ENCODE assay signal across 28 cellular contexts in genomic region chr9:136910197-136910900, GRCh38. TPM values are rescaled to one million over a fixed set of nuclear protein-coding genes. Genes with fewer than 3 reads are reported as not detected.
DNase-seq lines count a peak whose midpoint lies in the region; ATAC-seq and TF ChIP-seq lines count a peak whose summit lies in the region.
"Had no signal": no experiment of that assay in that cellular context is flagged by ENCODE, and none has a peak within 500 bp of the region (broad histone marks: within the 10 kb centered on the region; RNA-seq: fewer than 3 reads in every experiment).

No MANE protein-coding gene starts in this region.

- ATAC-seq in activated naive CD8-positive, alpha-beta T cell treated with anti-CD3 and anti-CD28 coated beads, Interleukin-2, amount 10 ng/mL, durations not matched to agents 7 days and 5 days (ENCODE audit: low read depth) = no peak
- ATAC-seq in stimulated activated naive CD8-positive, alpha-beta T cell treated with anti-CD3 and anti-CD28 coated beads, Interleukin-15, amount 100 ng/mL, for 72 hours = no peak
- ATAC-seq in HG03039 (IDR thresholded peaks at IDR 0.05; ENCODE audit: unreplicated experiment) = no peak

- no peak for DNase-seq in activated naive CD4-positive, alpha-beta T cell treated with anti-CD3 and anti-CD28 coated beads, Interleukin-2, amount 10 ng/mL, durations not matched to agents 7 days and 5 days
- no peak for DNase-seq in activated naive CD4-positive, alpha-beta T cell treated with Interleukin-2 at 50 U/mL for 16 hours
- DNase-seq in activated naive CD8-positive, alpha-beta T cell treated with anti-CD3 and anti-CD28 coated beads, Interleukin-2, amount 10 ng/mL, durations not matched to agents 7 days and 5 days = no peak
- peak; percentile 51 for DNase-seq in osteoblast (ENCODE audit: insufficient read length, low spot score, missing footprints)
- no peak for DNase-seq in stimulated activated naive CD8-positive, alpha-beta T cell treated with anti-CD3 and anti-CD28 coated beads, Interleukin-15, amount 100 ng/mL, for 72 hours
- DNase-seq in OCI-M1 (lab: John Stamatoyannopoulos, UW) = no peak
- DNase-seq: AML-193; CD4-positive, alpha-beta T cell; DMS53; KG1; MG63; NCI-H1105 treated with DMSO at 0.1 percent for 48 hours; NCI-H146; NCI-H1930; NCI-H446; NCI-H524 treated with DMSO at 0.1 percent for 48 hours; NCI-H774; PC-9; Right ventricle myocardium superior had no signal

- no peak overlapping the region for H3K4me3 Mint-ChIP-seq in activated naive CD4-positive, alpha-beta T cell treated with anti-CD3 and anti-CD28 coated beads, Interleukin-2, amount 10 ng/mL, durations not matched to agents 7 days and 5 days
- no peak overlapping the region for H3K4me3 Mint-ChIP-seq in activated naive CD8-positive, alpha-beta T cell treated with anti-CD3 and anti-CD28 coated beads, Interleukin-2, amount 10 ng/mL, durations not matched to agents 7 days and 5 days
- no peak overlapping the region for H3K4me3 Mint-ChIP-seq in stimulated activated naive CD8-positive, alpha-beta T cell treated with anti-CD3 and anti-CD28 coated beads, Interleukin-15, amount 100 ng/mL, for 72 hours
- H3K4me3 Mint-ChIP-seq: CD4-positive, alpha-beta T cell; GM23338; H9 had no signal

- H3K4me1 ChIP-seq in osteoblast (ENCODE audit: insufficient read depth, low read length) = no peaks in the 10 kb centered on the region
- H3K4me1 ChIP-seq: SJSA1 had no signal

- CTCF ChIA-PET in activated naive CD4-positive, alpha-beta T cell treated with anti-CD3 and anti-CD28 coated beads, Interleukin-2, amount 10 ng/mL, durations not matched to agents 7 days and 5 days (lab: Charles Lee) = interaction anchor here (0.7 to 1.0 kb wide), 2 partner anchors 10 to 17 kb away, joined by 3 read pairs; no protein-coding TSS in a partner anchor

- peaks cover under 1% of the 10 kb centered on the region for H3K79me2 ChIP-seq in osteoblast (ENCODE audit: insufficient read depth, low read length)

- TF ChIP-seq CTCF in osteoblast (IDR thresholded peaks at IDR 0.05; ENCODE audit: extremely low read depth, low read depth, low read length) = no peak

- POLR2A ChIA-PET in activated naive CD8-positive, alpha-beta T cell treated with anti-CD3 and anti-CD28 coated beads, Interleukin-2, amount 10 ng/mL, durations not matched to agents 7 days and 5 days (lab: Charles Lee) = interaction anchor here (0.6 to 1.2 kb wide), 3 partner anchors 8 to 76 kb away, joined by 3 to 4 read pairs (median 4); partner anchors contain the start of gene TRAF2

- H3K27ac Mint-ChIP-seq in activated naive CD4-positive, alpha-beta T cell treated with anti-CD3 and anti-CD28 coated beads, Interleukin-2, amount 10 ng/mL, durations not matched to agents 7 days and 5 days = peak overlapping the region; percentile 72
- H3K27ac Mint-ChIP-seq in activated naive CD8-positive, alpha-beta T cell treated with anti-CD3 and anti-CD28 coated beads, Interleukin-2, amount 10 ng/mL, durations not matched to agents 7 days and 5 days = peak overlapping the region; percentile 67
- H3K27ac Mint-ChIP-seq in stimulated activated naive CD8-positive, alpha-beta T cell treated with anti-CD3 and anti-CD28 coated beads, Interleukin-15, amount 100 ng/mL, for 72 hours = peak overlapping the region; percentile 21 to 89
- H3K27ac Mint-ChIP-seq: CD4-positive, alpha-beta T cell; GM23338 had no signal

- no peaks in the 10 kb centered on the region for H3K9me3 ChIP-seq in osteoblast (ENCODE audit: low read depth, low read length)
- H3K9me3 ChIP-seq: A549; BLaER1 treated with 17β-estradiol and CSF1 and Interleukin-3, amounts not matched to agents 10 nM and 100 nM; MG63; SJSA1 had no signal

- H3K27ac ChIP-seq in osteoblast (ENCODE audit: low read depth, low read length) = no peak overlapping the region
- H3K27ac ChIP-seq: BLaER1 treated with 17β-estradiol and CSF1 and Interleukin-3, amounts not matched to agents 10 nM and 100 nM; PC-9; SJSA1 had no signal

- no peaks in the 10 kb centered on the region for H4K20me1 ChIP-seq in osteoblast (ENCODE audit: insufficient read depth, low read length)

- no peaks in the 10 kb centered on the region for H3K27me3 Mint-ChIP-seq in activated naive CD4-positive, alpha-beta T cell treated with anti-CD3 and anti-CD28 coated beads, Interleukin-2, amount 10 ng/mL, durations not matched to agents 7 days and 5 days
- H3K27me3 Mint-ChIP-seq in activated naive CD8-positive, alpha-beta T cell treated with anti-CD3 and anti-CD28 coated beads, Interleukin-2, amount 10 ng/mL, durations not matched to agents 7 days and 5 days = no peaks in the 10 kb centered on the region
- no peaks in the 10 kb centered on the region for H3K27me3 Mint-ChIP-seq in stimulated activated naive CD8-positive, alpha-beta T cell treated with anti-CD3 and anti-CD28 coated beads, Interleukin-15, amount 100 ng/mL, for 72 hours
- H3K27me3 Mint-ChIP-seq: CD4-positive, alpha-beta T cell had no signal

- no peak overlapping the region for H2AFZ ChIP-seq in osteoblast (ENCODE audit: low read length)
- H2AFZ ChIP-seq: GM23338, PC-9 had no signal

- no peak overlapping the region for H3K4me2 ChIP-seq in osteoblast (ENCODE audit: insufficient read depth, low read length)
- H3K4me2 ChIP-seq: A549; BLaER1 treated with 17β-estradiol and CSF1 and Interleukin-3, amounts not matched to agents 10 nM and 100 nM; GM23338; PC-9 had no signal

- peaks cover 36% of the 10 kb centered on the region for H3K36me3 Mint-ChIP-seq in activated naive CD4-positive, alpha-beta T cell treated with anti-CD3 and anti-CD28 coated beads, Interleukin-2, amount 10 ng/mL, durations not matched to agents 7 days and 5 days
- peaks cover 16% of the 10 kb centered on the region for H3K36me3 Mint-ChIP-seq in activated naive CD8-positive, alpha-beta T cell treated with anti-CD3 and anti-CD28 coated beads, Interleukin-2, amount 10 ng/mL, durations not matched to agents 7 days and 5 days

- H3K9me3 Mint-ChIP-seq in activated naive CD4-positive, alpha-beta T cell treated with anti-CD3 and anti-CD28 coated beads, Interleukin-2, amount 10 ng/mL, durations not matched to agents 7 days and 5 days = no peaks in the 10 kb centered on the region
- no peaks in the 10 kb centered on the region for H3K9me3 Mint-ChIP-seq in activated naive CD8-positive, alpha-beta T cell treated with anti-CD3 and anti-CD28 coated beads, Interleukin-2, amount 10 ng/mL, durations not matched to agents 7 days and 5 days
- no peaks in the 10 kb centered on the region for H3K9me3 Mint-ChIP-seq in stimulated activated naive CD8-positive, alpha-beta T cell treated with anti-CD3 and anti-CD28 coated beads, Interleukin-15, amount 100 ng/mL, for 72 hours
- H3K9me3 Mint-ChIP-seq: CD4-positive, alpha-beta T cell; GM23338; H9 had no signal

- H3K27me3 ChIP-seq in osteoblast (ENCODE audit: insufficient read depth, low read length) = no peaks in the 10 kb centered on the region
- H3K27me3 ChIP-seq: BLaER1 treated with 17β-estradiol and CSF1 and Interleukin-3, amounts not matched to agents 10 nM and 100 nM; MG63; SJSA1 had no signal

- H3K4me1 Mint-ChIP-seq in activated naive CD4-positive, alpha-beta T cell treated with anti-CD3 and anti-CD28 coated beads, Interleukin-2, amount 10 ng/mL, durations not matched to agents 7 days and 5 days = no peaks in the 10 kb centered on the region
- H3K4me1 Mint-ChIP-seq in activated naive CD8-positive, alpha-beta T cell treated with anti-CD3 and anti-CD28 coated beads, Interleukin-2, amount 10 ng/mL, durations not matched to agents 7 days and 5 days = peaks cover 2% of the 10 kb centered on the region
- H3K4me1 Mint-ChIP-seq in stimulated activated naive CD8-positive, alpha-beta T cell treated with anti-CD3 and anti-CD28 coated beads, Interleukin-15, amount 100 ng/mL, for 72 hours = peaks cover 10% of the 10 kb centered on the region
- H3K4me1 Mint-ChIP-seq: GM23338, H9 had no signal

- peaks cover 34% of the 10 kb centered on the region for H3K36me3 ChIP-seq in osteoblast (ENCODE audit: insufficient read depth, low read length)

- H3K4me3 ChIP-seq in osteoblast (ENCODE audit: insufficient read depth, low read length) = no peak overlapping the region
- H3K4me3 ChIP-seq: A549; BLaER1 treated with 17β-estradiol and CSF1 and Interleukin-3, amounts not matched to agents 10 nM and 100 nM; GM23338; MG63; PC-9; SJSA1 had no signal

RNA-seq across cellular contexts. Expression of gene TRAF2, which starts 24.0 kb away (rescaled TPM):
- total RNA-seq in activated naive CD8-positive, alpha-beta T cell treated with anti-CD3 and anti-CD28 coated beads, Interleukin-2, amount 10 ng/mL, durations not matched to agents 7 days and 5 days = 10 to 100 TPM; 44.0 to 52.1 TPM
- 6.2 and 6.8 TPM in 2 replicates for total RNA-seq in osteoblast

RNA-seq across cellular contexts. Expression of gene FBXW5, which starts 34.2 kb away (rescaled TPM):
- 100 to 1,000 TPM; 103 to 104 TPM for total RNA-seq in activated naive CD8-positive, alpha-beta T cell treated with anti-CD3 and anti-CD28 coated beads, Interleukin-2, amount 10 ng/mL, durations not matched to agents 7 days and 5 days
- total RNA-seq in osteoblast = 143 and 157 TPM in 2 replicates

RNA-seq across cellular contexts. Expression of gene C8G, which starts 34.7 kb away (rescaled TPM):
- total RNA-seq in activated naive CD8-positive, alpha-beta T cell treated with anti-CD3 and anti-CD28 coated beads, Interleukin-2, amount 10 ng/mL, durations not matched to agents 7 days and 5 days = 1 to 10 TPM; 1.5 to 3.6 TPM
- 1.2 TPM in 1 of 2 replicates, not detected in the other for total RNA-seq in osteoblast
- total RNA-seq: CD4-positive, alpha-beta T cell; Daoy; G401; GM23338; RPMI7951; SJSA1 had no signal

RNA-seq across cellular contexts. Expression of gene LCN12, which starts 41.7 kb away (rescaled TPM):
- 1 to 10 TPM in 1 of 2 experiments, under 1 TPM in 1; 0.91 to 1.1 TPM for total RNA-seq in activated naive CD8-positive, alpha-beta T cell treated with anti-CD3 and anti-CD28 coated beads, Interleukin-2, amount 10 ng/mL, durations not matched to agents 7 days and 5 days
- total RNA-seq in osteoblast = not detected in 2 replicates
- total RNA-seq: Daoy, G401, RPMI7951, SJSA1 had no signal

RNA-seq across cellular contexts. Expression of gene EDF1, which starts 44.2 kb away (rescaled TPM):
- 100 to 1,000 TPM; 289 to 297 TPM for total RNA-seq in activated naive CD8-positive, alpha-beta T cell treated with anti-CD3 and anti-CD28 coated beads, Interleukin-2, amount 10 ng/mL, durations not matched to agents 7 days and 5 days
- 126 and 173 TPM in 2 replicates for total RNA-seq in osteoblast
